ENCODE assay signal across 12 cellular contexts in genomic region chr3:155978324-155978723, GRCh38.
DNase-seq lines count a peak whose midpoint lies in the region; ATAC-seq and TF ChIP-seq lines count a peak whose summit lies in the region.
"Had no signal": no experiment of that assay in that cellular context is flagged by ENCODE, and none has a peak within 500 bp of the region (broad histone marks: within the 10 kb centered on the region; RNA-seq: fewer than 3 reads in every experiment).

No MANE protein-coding gene starts in this region.

- no peaks in the 10 kb centered on the region for H3K36me3 ChIP-seq in DOHH2 (ENCODE audit: control insufficient read depth, low read length)

- H3K4me3 ChIP-seq in DOHH2 (ENCODE audit: low read length), result no peak overlapping the region
- no peak overlapping the region for H3K4me3 ChIP-seq in LNCaP clone FGC (ENCODE audit: low read depth, low read length)
- H3K4me3 ChIP-seq in choroid plexus epithelial cell (ENCODE audit: low read depth, low read length), result no peak overlapping the region
- H3K4me3 ChIP-seq: lung, skin epidermis had no signal

- no peak overlapping the region for H3K27ac ChIP-seq in DOHH2 (ENCODE audit: low read depth, low read length)
- H3K27ac ChIP-seq: skin epidermis had no signal

- no peak for ATAC-seq in HG03565 (IDR thresholded peaks at IDR 0.05; ENCODE audit: unreplicated experiment)
- ATAC-seq in GM21423 (IDR thresholded peaks at IDR 0.05; ENCODE audit: unreplicated experiment), result no peak

- H3K27me3 ChIP-seq in DOHH2 (ENCODE audit: control insufficient read depth, low read length), result no peaks in the 10 kb centered on the region

- H3K4me1 ChIP-seq in DOHH2 (ENCODE audit: control insufficient read depth, low read length), result no peaks in the 10 kb centered on the region

- H3K27me3 Mint-ChIP-seq in osteocyte (ENCODE audit: unreplicated experiment), result no peaks in the 10 kb centered on the region

- H3K36me3 Mint-ChIP-seq in osteocyte (ENCODE audit: unreplicated experiment), result no peaks in the 10 kb centered on the region

- no peaks in the 10 kb centered on the region for H3K9me3 ChIP-seq in DOHH2 (ENCODE audit: control insufficient read depth, insufficient read depth, low read length)

- TF ChIP-seq CTCF in DOHH2 (IDR thresholded peaks at IDR 0.05; ENCODE audit: low read depth, low read length, poor library complexity, severe bottlenecking) (peak; percentile 17), LNCaP clone FGC (IDR thresholded peaks at IDR 0.05; ENCODE audit: control insufficient read depth, extremely low read depth, insufficient read depth) (0 out of 2 replicates have a peak, but pooled peaks have one; percentile 27), choroid plexus epithelial cell (conservative IDR thresholded peaks at IDR 0.05; ENCODE audit: low read depth, low read length) (peak; percentile 53), osteocyte (IDR thresholded peaks at IDR 0.05) (peak; percentile 50)

- H3K4me2 ChIP-seq in DOHH2 (ENCODE audit: low read length), result no peak overlapping the region

- H3K79me2 ChIP-seq in DOHH2 (ENCODE audit: control insufficient read depth, low read length), result no peaks in the 10 kb centered on the region

- H3K27ac Mint-ChIP-seq in osteocyte (ENCODE audit: unreplicated experiment), result no peak overlapping the region

- H4K20me1 ChIP-seq in DOHH2 (ENCODE audit: control insufficient read depth, insufficient read depth, low read depth, low read length), result no peaks in the 10 kb centered on the region

- no peak for DNase-seq in LNCaP clone FGC (ENCODE audit: low read depth)
- no peak for DNase-seq in choroid plexus epithelial cell (ENCODE audit: low read depth)
- no peak for DNase-seq in osteocyte (ENCODE audit: extremely low spot score, unreplicated experiment)
- DNase-seq in NCI-H187 (lab: John Stamatoyannopoulos, UW), result no peak
- DNase-seq: activated naive CD4-positive, alpha-beta T cell; NCI-H1092; SHP77 had no signal

- H3K4me1 Mint-ChIP-seq in osteocyte (ENCODE audit: unreplicated experiment), result peaks cover 2% of the 10 kb centered on the region

- no peaks in the 10 kb centered on the region for H3K9me2 ChIP-seq in DOHH2 (replicated peaks; ENCODE audit: control insufficient read depth, low read length)

- H3K9me3 Mint-ChIP-seq in osteocyte (ENCODE audit: unreplicated experiment), result no peaks in the 10 kb centered on the region

- H3F3A ChIP-seq in DOHH2 (ENCODE audit: control insufficient read depth, insufficient read depth), result no peaks in the 10 kb centered on the region

- no peak overlapping the region for H3K4me3 Mint-ChIP-seq in osteocyte (ENCODE audit: unreplicated experiment)
